21 cellular contexts compared by ENCODE assay signal in genomic region chr6:21384211-21384610, GRCh38.
DNase-seq lines count a peak whose midpoint lies in the region; ATAC-seq, FAIRE-seq and TF ChIP-seq lines count a peak whose summit lies in the region.
"Had no signal": no experiment of that assay in that cellular context is flagged by ENCODE, and none has a peak within 500 bp of the region (broad histone marks: within the 10 kb centered on the region; RNA-seq: fewer than 3 reads in every experiment).

No MANE protein-coding gene starts in this region.

- no peaks in the 10 kb centered on the region for H3K27me3 ChIP-seq in GM23338 (ENCODE audit: insufficient read depth)
- no peaks in the 10 kb centered on the region for H3K27me3 ChIP-seq in MG63

- no peaks in the 10 kb centered on the region for H3K79me2 ChIP-seq in GM23338 (replicated peaks; ENCODE audit: insufficient read depth)

- no peaks in the 10 kb centered on the region for H3F3A ChIP-seq in GM23338 (replicated peaks; ENCODE audit: low read depth)

- peaks cover 3% of the 10 kb centered on the region; the same call in 2 of the 3 replicates for H3K9me3 Mint-ChIP-seq in GM23338
- H3K9me3 Mint-ChIP-seq: IgD-negative memory B cell had no signal

- H3K9me2 ChIP-seq in GM23338 (ENCODE audit: insufficient read depth), result no peaks in the 10 kb centered on the region

- H3K27ac Mint-ChIP-seq in GM23338, result no peak overlapping the region
- H3K27ac Mint-ChIP-seq: B cell, IgD-negative memory B cell had no signal

- TF ChIP-seq CTCF in GM23338 (conservative IDR thresholded peaks at IDR 0.05; ENCODE audit: low read depth in 2 of 2), result no peak
- no peak for TF ChIP-seq CTCF in kidney (IDR thresholded peaks at IDR 0.05; ENCODE audit: borderline replicate concordance, extremely low read depth, insufficient read depth)

- H2AFZ ChIP-seq in GM23338, result 0 out of 2 replicates have a peak overlapping the region, but pooled peaks have one; percentile 59

- H3K27ac ChIP-seq in GM23338 (ENCODE audit: low read depth) (no peak overlapping the region), kidney (ENCODE audit: low read depth in 2 of 2, low read length in 2 of 2) (no peak overlapping the region)
- H3K27ac ChIP-seq: coronary artery, epithelial cell of prostate, VCaP had no signal

- no peaks in the 10 kb centered on the region for H4K20me1 ChIP-seq in GM23338 (replicated peaks; ENCODE audit: insufficient read depth)

- H3K27me3 Mint-ChIP-seq in GM23338 (ENCODE audit: insufficient read depth, low read depth, poor library complexity), result peaks cover 3% of the 10 kb centered on the region
- H3K27me3 Mint-ChIP-seq: B cell, IgD-negative memory B cell had no signal

- no peak for FAIRE-seq in kidney (lab: Jason Lieb, UNC)

- no peaks in the 10 kb centered on the region for H3K36me3 ChIP-seq in GM23338 (ENCODE audit: insufficient read depth)
- no peaks in the 10 kb centered on the region for H3K36me3 ChIP-seq in MG63
- H3K36me3 ChIP-seq in kidney (ENCODE audit: control insufficient read depth in 1 of 2, insufficient read depth in 2 of 2, low read length in 2 of 2), result no peaks in the 10 kb centered on the region

- DNase-seq in GM23338 (ENCODE audit: low spot score), result no peak
- DNase-seq in NOMO-1 treated with DMSO at 0.1 percent for 48 hours (lab: John Stamatoyannopoulos, UW; ENCODE audit: unreplicated experiment), result peak; percentile 52
- DNase-seq in fibroblast of gingiva (ENCODE audit: low read depth), result peak; percentile 34
- DNase-seq in sciatic nerve (ENCODE audit: low spot score), result no peak
- no peak for DNase-seq in MG63
- DNase-seq in NCI-H524 treated with DMSO at 0.1 percent for 48 hours (lab: John Stamatoyannopoulos, UW), result no peak
- DNase-seq in kidney, result no peak
- DNase-seq: activated gamma-delta T cell; aorta; DMS 273 treated with DMSO at 0.1 percent for 48 hours; glutamatergic neuron; islet precursor cell; NCI-H1436; NCI-H345; stimulated activated naive CD8-positive, alpha-beta T cell treated with anti-CD3 and anti-CD28 coated beads, Interleukin-15, Interleukin-2, amounts not matched to agents 100 U/mL and 50 U/mL, for 24 hours had no signal

- no peak overlapping the region for H3K9ac ChIP-seq in kidney (ENCODE audit: low read length in 2 of 2)

- H3K9me3 ChIP-seq in MG63 (no peaks in the 10 kb centered on the region), kidney (ENCODE audit: control insufficient read depth in 1 of 2, low read length in 2 of 2) (no peaks in the 10 kb centered on the region)

- H3K4me1 ChIP-seq in GM23338 (ENCODE audit: insufficient read depth), result no peaks in the 10 kb centered on the region
- H3K4me1 ChIP-seq in kidney (ENCODE audit: control insufficient read depth in 1 of 2, insufficient read depth in 1 of 2, low read depth in 1 of 2, low read length in 2 of 2), result no peaks in the 10 kb centered on the region

- ATAC-seq in GM23338 (no peak), sciatic nerve (peak; percentile 83), HG03095 (IDR thresholded peaks at IDR 0.05; ENCODE audit: unreplicated experiment) (no peak)
- ATAC-seq: stimulated activated naive CD8-positive, alpha-beta T cell treated with anti-CD3 and anti-CD28 coated beads, Interleukin-15, Interleukin-2, amounts not matched to agents 100 U/mL and 50 U/mL, for 24 hours had no signal

- intact Hi-C loops in sciatic nerve (cut with DNase I), result no loop called here
- intact Hi-C loops in kidney (cut with DNase I), result no loop called here

- no peaks in the 10 kb centered on the region for H3K36me3 Mint-ChIP-seq in GM23338 (ENCODE audit: low read depth)

- H3K4me3 Mint-ChIP-seq in GM23338, result no peak overlapping the region
- H3K4me3 Mint-ChIP-seq: B cell, IgD-negative memory B cell had no signal

- peaks cover 8% of the 10 kb centered on the region; the same call in 2 of the 3 replicates for H3K4me1 Mint-ChIP-seq in GM23338
- H3K4me1 Mint-ChIP-seq: B cell had no signal

- H3K4me3 ChIP-seq in GM23338, result no peak overlapping the region
- H3K4me3 ChIP-seq in MG63, result no peak overlapping the region
- no peak overlapping the region for H3K4me3 ChIP-seq in kidney (ENCODE audit: low read length in 2 of 2)
- H3K4me3 ChIP-seq: coronary artery had no signal

- no peak overlapping the region for H3K4me2 ChIP-seq in GM23338

TF ChIP-seq in GM23338, 12 proteins besides CTCF, POLR2A, EP300 and RAD21:
- TF ChIP-seq, protein P1, sequence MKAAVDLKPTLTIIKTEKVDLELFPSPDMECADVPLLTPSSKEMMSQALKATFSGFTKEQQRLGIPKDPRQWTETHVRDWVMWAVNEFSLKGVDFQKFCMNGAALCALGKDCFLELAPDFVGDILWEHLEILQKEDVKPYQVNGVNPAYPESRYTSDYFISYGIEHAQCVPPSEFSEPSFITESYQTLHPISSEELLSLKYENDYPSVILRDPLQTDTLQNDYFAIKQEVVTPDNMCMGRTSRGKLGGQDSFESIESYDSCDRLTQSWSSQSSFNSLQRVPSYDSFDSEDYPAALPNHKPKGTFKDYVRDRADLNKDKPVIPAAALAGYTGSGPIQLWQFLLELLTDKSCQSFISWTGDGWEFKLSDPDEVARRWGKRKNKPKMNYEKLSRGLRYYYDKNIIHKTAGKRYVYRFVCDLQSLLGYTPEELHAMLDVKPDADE (IDR thresholded peaks at IDR 0.05), result no peak
- TF ChIP-seq EZH2 (IDR thresholded peaks at IDR 0.05; ENCODE audit: low read depth, unreplicated experiment), result no peak
- TF ChIP-seq, protein P2, sequence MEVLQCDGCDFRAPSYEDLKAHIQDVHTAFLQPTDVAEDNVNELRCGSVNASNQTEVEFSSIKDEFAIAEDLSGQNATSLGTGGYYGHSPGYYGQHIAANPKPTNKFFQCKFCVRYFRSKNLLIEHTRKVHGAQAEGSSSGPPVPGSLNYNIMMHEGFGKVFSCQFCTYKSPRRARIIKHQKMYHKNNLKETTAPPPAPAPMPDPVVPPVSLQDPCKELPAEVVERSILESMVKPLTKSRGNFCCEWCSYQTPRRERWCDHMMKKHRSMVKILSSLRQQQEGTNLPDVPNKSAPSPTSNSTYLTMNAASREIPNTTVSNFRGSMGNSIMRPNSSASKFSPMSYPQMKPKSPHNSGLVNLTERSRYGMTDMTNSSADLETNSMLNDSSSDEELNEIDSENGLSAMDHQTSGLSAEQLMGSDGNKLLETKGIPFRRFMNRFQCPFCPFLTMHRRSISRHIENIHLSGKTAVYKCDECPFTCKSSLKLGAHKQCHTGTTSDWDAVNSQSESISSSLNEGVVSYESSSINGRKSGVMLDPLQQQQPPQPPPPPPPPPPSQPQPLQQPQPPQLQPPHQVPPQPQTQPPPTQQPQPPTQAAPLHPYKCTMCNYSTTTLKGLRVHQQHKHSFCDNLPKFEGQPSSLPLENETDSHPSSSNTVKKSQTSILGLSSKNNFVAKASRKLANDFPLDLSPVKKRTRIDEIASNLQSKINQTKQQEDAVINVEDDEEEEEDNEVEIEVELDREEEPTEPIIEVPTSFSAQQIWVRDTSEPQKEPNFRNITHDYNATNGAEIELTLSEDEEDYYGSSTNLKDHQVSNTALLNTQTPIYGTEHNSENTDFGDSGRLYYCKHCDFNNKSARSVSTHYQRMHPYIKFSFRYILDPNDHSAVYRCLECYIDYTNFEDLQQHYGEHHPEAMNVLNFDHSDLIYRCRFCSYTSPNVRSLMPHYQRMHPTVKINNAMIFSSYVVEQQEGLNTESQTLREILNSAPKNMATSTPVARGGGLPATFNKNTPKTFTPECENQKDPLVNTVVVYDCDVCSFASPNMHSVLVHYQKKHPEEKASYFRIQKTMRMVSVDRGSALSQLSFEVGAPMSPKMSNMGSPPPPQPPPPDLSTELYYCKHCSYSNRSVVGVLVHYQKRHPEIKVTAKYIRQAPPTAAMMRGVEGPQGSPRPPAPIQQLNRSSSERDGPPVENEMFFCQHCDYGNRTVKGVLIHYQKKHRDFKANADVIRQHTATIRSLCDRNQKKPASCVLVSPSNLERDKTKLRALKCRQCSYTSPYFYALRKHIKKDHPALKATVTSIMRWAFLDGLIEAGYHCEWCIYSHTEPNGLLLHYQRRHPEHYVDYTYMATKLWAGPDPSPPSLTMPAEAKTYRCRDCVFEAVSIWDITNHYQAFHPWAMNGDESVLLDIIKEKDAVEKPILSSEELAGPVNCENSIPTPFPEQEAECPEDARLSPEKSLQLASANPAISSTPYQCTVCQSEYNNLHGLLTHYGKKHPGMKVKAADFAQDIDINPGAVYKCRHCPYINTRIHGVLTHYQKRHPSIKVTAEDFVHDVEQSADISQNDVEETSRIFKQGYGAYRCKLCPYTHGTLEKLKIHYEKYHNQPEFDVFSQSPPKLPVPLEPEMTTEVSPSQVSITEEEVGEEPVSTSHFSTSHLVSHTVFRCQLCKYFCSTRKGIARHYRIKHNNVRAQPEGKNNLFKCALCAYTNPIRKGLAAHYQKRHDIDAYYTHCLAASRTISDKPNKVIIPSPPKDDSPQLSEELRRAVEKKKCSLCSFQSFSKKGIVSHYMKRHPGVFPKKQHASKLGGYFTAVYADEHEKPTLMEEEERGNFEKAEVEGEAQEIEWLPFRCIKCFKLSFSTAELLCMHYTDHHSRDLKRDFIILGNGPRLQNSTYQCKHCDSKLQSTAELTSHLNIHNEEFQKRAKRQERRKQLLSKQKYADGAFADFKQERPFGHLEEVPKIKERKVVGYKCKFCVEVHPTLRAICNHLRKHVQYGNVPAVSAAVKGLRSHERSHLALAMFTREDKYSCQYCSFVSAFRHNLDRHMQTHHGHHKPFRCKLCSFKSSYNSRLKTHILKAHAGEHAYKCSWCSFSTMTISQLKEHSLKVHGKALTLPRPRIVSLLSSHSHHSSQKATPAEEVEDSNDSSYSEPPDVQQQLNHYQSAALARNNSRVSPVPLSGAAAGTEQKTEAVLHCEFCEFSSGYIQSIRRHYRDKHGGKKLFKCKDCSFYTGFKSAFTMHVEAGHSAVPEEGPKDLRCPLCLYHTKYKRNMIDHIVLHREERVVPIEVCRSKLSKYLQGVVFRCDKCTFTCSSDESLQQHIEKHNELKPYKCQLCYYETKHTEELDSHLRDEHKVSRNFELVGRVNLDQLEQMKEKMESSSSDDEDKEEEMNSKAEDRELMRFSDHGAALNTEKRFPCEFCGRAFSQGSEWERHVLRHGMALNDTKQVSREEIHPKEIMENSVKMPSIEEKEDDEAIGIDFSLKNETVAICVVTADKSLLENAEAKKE (CRISPR knock-in tag; IDR thresholded peaks at IDR 0.05), result no peak
- no peak for TF ChIP-seq EZH2phosphoT487 (IDR thresholded peaks at IDR 0.05; ENCODE audit: unreplicated experiment)
- TF ChIP-seq CREB1 (CRISPR knock-in tag; IDR thresholded peaks at IDR 0.05; ENCODE audit: low read depth), result no peak
- no peak for TF ChIP-seq ZNF331 (CRISPR knock-in tag; IDR thresholded peaks at IDR 0.05; ENCODE audit: low read depth)
- TF ChIP-seq ZNF114 (CRISPR knock-in tag; IDR thresholded peaks at IDR 0.05), result no peak
- no peak for TF ChIP-seq JUNB (IDR thresholded peaks at IDR 0.05; ENCODE audit: unreplicated experiment)
- TF ChIP-seq NANOG (IDR thresholded peaks at IDR 0.05; ENCODE audit: borderline replicate concordance), result no peak

Comparison
In these comparisons a context has a peak if more than half of its experiments do, and no peak if none do; other contexts are left out.
1. DNase-seq: peak in NOMO-1 treated with DMSO at 0.1 percent for 48 hours (single experiment) and fibroblast of gingiva (single experiment); none in GM23338 (single experiment), sciatic nerve (single experiment), MG63 (single experiment), NCI-H524 treated with DMSO at 0.1 percent for 48 hours (single experiment) and kidney (single experiment).